ENCODE assay signal across 8 cellular contexts in the genomic region with DNA sequence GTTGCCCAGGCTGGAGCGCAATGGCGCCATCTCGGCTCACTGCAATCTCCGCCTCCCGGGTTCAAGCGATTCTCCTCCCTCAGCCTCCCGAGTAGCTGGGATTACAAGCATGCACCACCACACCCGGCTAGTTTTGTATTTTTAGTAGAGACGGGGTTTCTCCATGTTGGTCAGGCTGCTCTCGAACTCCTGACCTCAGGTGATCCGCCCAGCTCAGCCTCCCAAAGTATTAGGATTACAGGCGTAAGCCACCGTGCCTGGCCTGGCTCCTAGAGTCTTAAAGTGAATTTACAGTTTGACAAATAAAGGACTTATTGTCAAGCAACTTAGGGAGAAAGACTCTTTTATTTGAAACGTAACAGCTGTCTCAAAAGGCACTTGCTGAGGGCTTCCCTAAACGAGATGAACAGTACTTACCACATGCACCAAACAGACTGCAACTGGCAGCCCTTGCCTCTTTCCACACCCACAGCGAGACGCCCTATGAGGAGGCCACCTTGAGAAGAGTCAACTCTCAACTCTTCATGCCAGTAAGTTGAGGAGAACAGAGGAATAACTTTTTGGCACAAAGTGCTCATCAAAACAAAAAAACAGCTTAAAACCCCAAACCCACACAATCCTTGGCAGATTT. TPM values are rescaled to one million over a fixed set of nuclear protein-coding genes. Genes with fewer than 3 reads are reported as not detected.
DNase-seq lines count a peak whose midpoint lies in the region; ATAC-seq and TF ChIP-seq lines count a peak whose summit lies in the region.
"Not testable (repeated sequence)": the region's sequence is repeated elsewhere in the genome, so short reads cannot be mapped to it uniquely, and the experiment has no call there.

No MANE protein-coding gene starts in this region.

- peak overlapping the region; percentile 40 for H3K27ac ChIP-seq in HL-60 (replicated peaks)
- not testable (repeated sequence) for H3K27ac ChIP-seq in SJCRH30, upper lobe of right lung
- peak overlapping the region; percentile 84 to 88 for H3K27ac ChIP-seq in coronary artery
- H3K27ac ChIP-seq in esophagus squamous epithelium = peak overlapping the region; percentile 1 to 93 (median 70)
- peak overlapping the region in 2 of 4 donors; percentile 48 to 64 for H3K27ac ChIP-seq in sigmoid colon

- intact Hi-C loops in esophagus squamous epithelium (cut with DNase I); sigmoid colon (cut with DNase I); upper lobe of right lung (cut with DNase I): not testable (repeated sequence)

- H3K27me3 ChIP-seq in HL-60 (ENCODE audit: insufficient read depth, poor library complexity, severe bottlenecking); SJCRH30; esophagus squamous epithelium; sigmoid colon; upper lobe of right lung: not testable (repeated sequence)

- H3K27ac Mint-ChIP-seq in neural crest cell (ENCODE audit: unreplicated experiment) = peak overlapping the region; percentile 43

- H3K36me3 Mint-ChIP-seq in neural crest cell (ENCODE audit: low read depth) = peaks cover 28% of the 10 kb centered on the region

- DNase-seq in HL-60 (ENCODE audit: low read depth in 1 of 2, low spot score in 1 of 2) (peak in 1 of 2 experiments; percentile 32), SJCRH30 (peak; percentile 38 to 65), sigmoid colon (peak; percentile 53)
- peak; percentile 39 for DNase-seq in activated effector memory CD4-positive, alpha-beta T cell treated with anti-CD3 and anti-CD28 coated beads, Interleukin-2, amount 50 U/mL, for 16 hours
- DNase-seq in coronary artery (ENCODE audit: low spot score); esophagus squamous epithelium (lab: John Stamatoyannopoulos, UW); neural crest cell (ENCODE audit: low read depth, low spot score); upper lobe of right lung: not testable (repeated sequence)

- not testable (repeated sequence) for H3K4me3 Mint-ChIP-seq in neural crest cell

- not testable (repeated sequence) for H3K27me3 Mint-ChIP-seq in neural crest cell (ENCODE audit: low read depth)

- 81 to 88% methylated on average over 17 of the region's 17 CpGs for WGBS in esophagus squamous epithelium, 2 donors
- 85 to 86% methylated on average over 17 of the region's 17 CpGs for WGBS in sigmoid colon, 2 donors

- H3K4me3 ChIP-seq in HL-60 (replicated peaks; ENCODE audit: insufficient read depth, low read length); SJCRH30; coronary artery; esophagus squamous epithelium; sigmoid colon; upper lobe of right lung: not testable (repeated sequence)

- not testable (repeated sequence) for TF ChIP-seq CTCF in HL-60 (IDR thresholded peaks at IDR 0.05; ENCODE audit: insufficient read depth, low read length); coronary artery (IDR thresholded peaks at IDR 0.05); esophagus squamous epithelium (IDR thresholded peaks at IDR 0.05); neural crest cell (conservative IDR thresholded peaks at IDR 0.05); sigmoid colon (IDR thresholded peaks at IDR 0.05); upper lobe of right lung (IDR thresholded peaks at IDR 0.05)

- H3K9me3 ChIP-seq in SJCRH30 (replicated peaks); esophagus squamous epithelium; sigmoid colon; upper lobe of right lung: not testable (repeated sequence)

- not testable (repeated sequence) for TF ChIP-seq EP300 in sigmoid colon (IDR thresholded peaks at IDR 0.05)

- not testable (repeated sequence) for H3K9me3 Mint-ChIP-seq in neural crest cell

- H3K4me1 ChIP-seq in SJCRH30, upper lobe of right lung: not testable (repeated sequence)
- peaks cover 27 to 71% (median 40%) of the 10 kb centered on the region in 3 donors for H3K4me1 ChIP-seq in esophagus squamous epithelium
- H3K4me1 ChIP-seq in sigmoid colon = peaks cover 0 to 29% (median 20%) of the 10 kb centered on the region in 4 donors

- not testable (repeated sequence) for H3K4me1 Mint-ChIP-seq in neural crest cell

- TF ChIP-seq POLR2A in esophagus squamous epithelium (IDR thresholded peaks at IDR 0.05); sigmoid colon (IDR thresholded peaks at IDR 0.05): not testable (repeated sequence)

- peaks cover 86% of the 10 kb centered on the region for H3K36me3 ChIP-seq in SJCRH30
- peaks cover 13 to 93% (median 23%) of the 10 kb centered on the region in 3 donors for H3K36me3 ChIP-seq in esophagus squamous epithelium
- peaks cover 8 to 96% (median 50%) of the 10 kb centered on the region in 4 donors for H3K36me3 ChIP-seq in sigmoid colon
- peaks cover 95% of the 10 kb centered on the region for H3K36me3 ChIP-seq in upper lobe of right lung

- peak; percentile 48 for ATAC-seq in upper lobe of right lung

RNA-seq across cellular contexts. Expression of a gene that starts 25.3 kb away (rescaled TPM):
- 76.2 and 89.3 TPM in 2 replicates for total RNA-seq in SJCRH30 (2014; rRNA removed; shearing (Covaris generic))
- total RNA-seq in esophagus squamous epithelium (10 to 100 TPM; 67.5 to 78.8 (median 74.4) TPM), neural crest cell (98.9 and 113 TPM in 2 replicates), sigmoid colon (10 to 100 TPM; 29.9 to 65.6 (median 53.0) TPM), upper lobe of right lung (45.1 TPM)
- polyA plus RNA-seq in sigmoid colon = 10 to 100 TPM in 2 of 3 donors, 1 to 10 TPM in 1; 9.6 to 31.8 (median 17.6) TPM
